In the genomic region with DNA sequence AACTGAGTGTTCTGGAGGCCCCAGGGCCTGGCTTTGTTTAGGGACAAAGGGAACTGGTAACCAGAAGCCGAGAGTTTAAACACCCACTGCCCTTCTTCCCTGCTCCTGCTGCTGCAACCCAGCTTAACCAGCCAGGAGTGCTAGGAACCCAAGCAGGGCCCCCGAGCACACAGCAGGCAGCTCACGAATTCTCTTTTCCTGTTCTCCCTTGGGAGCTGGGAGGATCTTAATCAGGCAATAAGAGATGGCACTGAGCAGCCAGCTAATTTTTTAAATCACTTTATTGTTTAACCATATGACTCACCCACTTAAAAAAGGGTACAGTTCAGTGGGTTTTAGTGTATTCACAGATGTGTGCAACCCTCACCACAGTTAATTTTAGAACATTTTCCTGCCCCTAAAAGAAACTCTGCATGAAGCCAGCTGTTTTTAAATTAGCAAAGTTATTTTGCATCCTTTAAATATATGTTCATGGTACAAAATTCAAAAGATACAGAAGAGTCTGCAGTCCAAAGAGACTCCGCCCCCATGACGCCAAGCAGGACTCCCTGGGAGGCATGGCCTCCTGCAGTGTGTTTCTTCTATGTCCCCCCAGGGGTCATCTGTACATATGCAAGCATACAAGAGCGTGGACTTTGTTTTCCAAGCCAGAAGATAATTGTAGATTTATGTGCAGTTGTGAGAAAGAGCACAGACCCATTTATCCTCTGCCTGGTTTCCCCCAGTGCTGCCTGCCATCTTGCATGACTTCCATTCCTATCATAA, we compare ENCODE assay signal across 10 cellular contexts.
DNase-seq lines count a peak whose midpoint lies in the region; ATAC-seq lines count a peak whose summit lies in the region.
"Had no signal": no experiment of that assay in that cellular context is flagged by ENCODE, and none has a peak within 500 bp of the region (broad histone marks: within the 10 kb centered on the region; RNA-seq: fewer than 3 reads in every experiment).

No MANE protein-coding gene starts in this region.

- peak; percentile 19 to 22 for DNase-seq in NCI-H526 (lab: John Stamatoyannopoulos, UW)
- no peak for DNase-seq in NCI-H526 treated with DMSO at 0.1 percent for 48 hours (lab: John Stamatoyannopoulos, UW)
- DNase-seq in NCI-H2171 (lab: John Stamatoyannopoulos, UW): peak; percentile 69
- peak; percentile 86 for DNase-seq in epidermal melanocyte (ENCODE audit: insufficient read length, low spot score)
- no peak for DNase-seq in stimulated activated naive B cell treated with anti-CD40 and anti-IgM and Interleukin-4, amounts not matched to agents 10 μg/mL and 1 μg/mL and 100 μg/mL, for 72 hours
- no peak for DNase-seq in posterior cingulate gyrus
- DNase-seq: activated CD8-positive, alpha-beta memory T cell treated with anti-CD3 and anti-CD28 coated beads for 24 hours had no signal

- intact Hi-C loops in posterior cingulate gyrus (cut with DNase I): no loop called here

- H3K36me3 Mint-ChIP-seq in stimulated activated naive B cell treated with anti-CD40 and anti-IgM and Interleukin-4, amounts not matched to agents 10 μg/mL and 1 μg/mL and 100 μg/mL, for 72 hours: no peaks in the 10 kb centered on the region

- ATAC-seq in stimulated activated naive B cell treated with anti-CD40 and anti-IgM and Interleukin-4, amounts not matched to agents 10 μg/mL and 1 μg/mL and 100 μg/mL, for 72 hours (replicated peaks): peak; percentile 68 to 72
- ATAC-seq in GM18511 (IDR thresholded peaks at IDR 0.05; ENCODE audit: unreplicated experiment) (no peak), GM18502 (IDR thresholded peaks at IDR 0.05; ENCODE audit: poor library complexity, unreplicated experiment) (no peak)
- ATAC-seq: psoas muscle had no signal

- peaks cover 25 to 29% of the 10 kb centered on the region in 2 donors for H3K4me1 Mint-ChIP-seq in stimulated activated naive B cell treated with anti-CD40 and anti-IgM and Interleukin-4, amounts not matched to agents 10 μg/mL and 1 μg/mL and 100 μg/mL, for 72 hours

- no peaks in the 10 kb centered on the region for H3K9me3 Mint-ChIP-seq in stimulated activated naive B cell treated with anti-CD40 and anti-IgM and Interleukin-4, amounts not matched to agents 10 μg/mL and 1 μg/mL and 100 μg/mL, for 72 hours

- no peaks in the 10 kb centered on the region for H3K27me3 Mint-ChIP-seq in stimulated activated naive B cell treated with anti-CD40 and anti-IgM and Interleukin-4, amounts not matched to agents 10 μg/mL and 1 μg/mL and 100 μg/mL, for 72 hours

- H3K4me3 Mint-ChIP-seq in stimulated activated naive B cell treated with anti-CD40 and anti-IgM and Interleukin-4, amounts not matched to agents 10 μg/mL and 1 μg/mL and 100 μg/mL, for 72 hours: peak overlapping the region in 1 of 2 donors; percentile 14

- peak overlapping the region; percentile 51 for H3K27ac Mint-ChIP-seq in stimulated activated naive B cell treated with anti-CD40 and anti-IgM and Interleukin-4, amounts not matched to agents 10 μg/mL and 1 μg/mL and 100 μg/mL, for 72 hours

Comparison
In these comparisons a context has a peak if more than half of its experiments do, and no peak if none do; other contexts are left out.
1. DNase-seq: peak in NCI-H526 (2 of 2), NCI-H2171 (single experiment) and epidermal melanocyte (single experiment); none in NCI-H526 treated with DMSO at 0.1 percent for 48 hours (single experiment), stimulated activated naive B cell treated with anti-CD40 and anti-IgM and Interleukin-4, amounts not matched to agents 10 μg/mL and 1 μg/mL and 100 μg/mL, for 72 hours (single experiment) and posterior cingulate gyrus (0 of 10).
2. ATAC-seq: peak in stimulated activated naive B cell treated with anti-CD40 and anti-IgM and Interleukin-4, amounts not matched to agents 10 μg/mL and 1 μg/mL and 100 μg/mL, for 72 hours (2 of 2); none in GM18511 (single experiment) and GM18502 (single experiment).